In genomic region chr2:237128026-237128703, GRCh38 we compare ENCODE assay signal across 8 cellular contexts. TPM values are rescaled to one million over a fixed set of nuclear protein-coding genes. Genes with fewer than 3 reads are reported as not detected.
A peak's percentile ranks its signal among the peaks of the same experiment; 100 is the strongest.
DNase-seq lines count a peak whose midpoint lies in the region; TF ChIP-seq lines count a peak whose summit lies in the region.

No MANE protein-coding gene starts in this region.

- DNase-seq in GM04504 (ENCODE audit: low read depth): peak; percentile 98
- DNase-seq in SK-MEL-5 (ENCODE audit: low read depth, low spot score): peak; percentile 61
- DNase-seq in epidermal melanocyte (ENCODE audit: insufficient read length, low spot score): peak; percentile 89
- peak; percentile 53 for DNase-seq in nephron progenitor cell
- peak; percentile 98 to 99 for DNase-seq in tibial artery
- DNase-seq in activated effector memory CD4-positive, alpha-beta T cell treated with Interleukin-2 at 50 U/mL for 16 hours: no peak
- DNase-seq in NCI-H1694 treated with DMSO at 0.1 percent for 48 hours (lab: John Stamatoyannopoulos, UW): no peak
- DNase-seq in NK-92 treated with Interleukin-12 subunit alpha and Interleukin-12 subunit beta, amount 100 ng/mL, for 24 hours (lab: John Stamatoyannopoulos, UW): no peak

- H3K9me3 ChIP-seq in tibial artery: no peaks in the 10 kb centered on the region

- H3K27ac ChIP-seq in tibial artery: peak overlapping the region; percentile 65 to 72

- H3K4me1 Mint-ChIP-seq in nephron progenitor cell: peaks cover 21% of the 10 kb centered on the region

- in situ Hi-C loops in SK-MEL-5 (cut with HindIII; ENCODE audit: low pct_unique_long_range_greater_than_20kb, low sequenced_read_pairs): no loop called here

- no peaks in the 10 kb centered on the region for H3K36me3 Mint-ChIP-seq in nephron progenitor cell (ENCODE audit: low read depth)

- H3K27me3 ChIP-seq in tibial artery: no peaks in the 10 kb centered on the region

- intact Hi-C loops in tibial artery (cut with DNase I; ENCODE audit: low total_unique reads): loop anchor here (10.0 kb wide), 2 partner anchors 347 to 447 kb away; no protein-coding TSS in a partner anchor

- no peaks in the 10 kb centered on the region for H3K36me3 ChIP-seq in tibial artery

- H3K27me3 Mint-ChIP-seq in nephron progenitor cell (ENCODE audit: low read depth, poor library complexity): no peaks in the 10 kb centered on the region

- H3K27ac Mint-ChIP-seq in nephron progenitor cell: no peak overlapping the region

- no peak overlapping the region for H3K4me3 ChIP-seq in tibial artery

- TF ChIP-seq CTCF in nephron progenitor cell (IDR thresholded peaks at IDR 0.05): no peak
- peak in 1 of 2 experiments; percentile 16 for TF ChIP-seq CTCF in tibial artery (IDR thresholded peaks at IDR 0.05)

- H3K9me3 Mint-ChIP-seq in nephron progenitor cell: peaks cover 6% of the 10 kb centered on the region

- peaks cover 0 to 13% (median 10%) of the 10 kb centered on the region in 4 donors for H3K4me1 ChIP-seq in tibial artery

- no peak overlapping the region for H3K4me3 Mint-ChIP-seq in nephron progenitor cell

RNA-seq across cellular contexts. Expression of gene COPS8, which starts 42.5 kb away (rescaled TPM):
- 234 and 271 TPM in 2 replicates for total RNA-seq in SK-MEL-5 (2014; rRNA removed; shearing (Covaris generic))
- 147 and 161 TPM in 2 replicates for polyA plus RNA-seq in SK-MEL-5 (2015; cell fraction: cytosol; rRNA removed)
- 94.8 and 103 TPM in 2 replicates for polyA plus RNA-seq in SK-MEL-5 (2015; cell fraction: nucleus; rRNA removed)

Comparison
In these comparisons a context has a peak if more than half of its experiments do, and no peak if none do; other contexts are left out.
1. DNase-seq: peak in GM04504 (single experiment), SK-MEL-5 (single experiment), epidermal melanocyte (single experiment), nephron progenitor cell (single experiment) and tibial artery (2 of 2); none in activated effector memory CD4-positive, alpha-beta T cell treated with Interleukin-2 at 50 U/mL for 16 hours (single experiment), NCI-H1694 treated with DMSO at 0.1 percent for 48 hours (single experiment) and NK-92 treated with Interleukin-12 subunit alpha and Interleukin-12 subunit beta, amount 100 ng/mL, for 24 hours (single experiment).